In the genomic region with DNA sequence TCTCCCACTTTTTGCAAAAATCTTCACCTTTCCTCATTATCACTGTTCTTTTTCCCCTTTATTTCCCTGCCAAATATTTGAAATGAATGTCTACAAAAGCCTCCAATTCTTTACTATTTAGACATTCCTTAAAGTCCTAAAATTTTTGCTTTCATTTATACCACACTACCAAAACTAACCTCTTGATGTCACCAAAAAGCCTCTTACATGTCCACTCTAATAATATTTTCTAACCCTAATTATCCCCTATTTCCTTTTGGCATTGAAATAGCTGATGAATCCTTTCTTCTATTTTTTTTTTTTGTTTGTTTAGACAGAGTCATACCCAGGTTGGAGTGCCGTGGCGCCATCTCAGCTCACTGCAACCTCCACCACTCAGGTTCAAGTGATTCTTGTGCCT, we compare ENCODE assay signal across 12 cellular contexts. TPM values are rescaled to one million over a fixed set of nuclear protein-coding genes. Genes with fewer than 3 reads are reported as not detected.
A peak's percentile ranks its signal among the peaks of the same experiment; 100 is the strongest.
DNase-seq lines count a peak whose midpoint lies in the region; ATAC-seq, FAIRE-seq and TF ChIP-seq lines count a peak whose summit lies in the region.
"Had no signal": no experiment of that assay in that cellular context is flagged by ENCODE, and none has a peak within 500 bp of the region (broad histone marks: within the 10 kb centered on the region; RNA-seq: fewer than 3 reads in every experiment).

No MANE protein-coding gene starts in this region.

- H3K27me3 ChIP-seq in left ventricle myocardium inferior (ENCODE audit: low read depth) = no peaks in the 10 kb centered on the region
- H3K27me3 ChIP-seq in thyroid gland = no peaks in the 10 kb centered on the region
- H3K27me3 ChIP-seq in H7 (ENCODE audit: control insufficient read depth, insufficient read depth, low read length) = no peaks in the 10 kb centered on the region; the same call in 1 of the 2 replicates

- H3K9me3 ChIP-seq in left ventricle myocardium inferior (replicated peaks) (no peaks in the 10 kb centered on the region), thyroid gland (no peaks in the 10 kb centered on the region)

- no peak for ATAC-seq in left cardiac atrium
- ATAC-seq: stimulated activated naive CD8-positive, alpha-beta T cell treated with anti-CD3 and anti-CD28 coated beads, Interleukin-15, amount 100 ng/mL, for 72 hours had no signal

- H3K4me1 ChIP-seq in left ventricle myocardium inferior (no peaks in the 10 kb centered on the region), thyroid gland (no peaks in the 10 kb centered on the region)

- H3K27ac ChIP-seq in left ventricle myocardium inferior (replicated peaks) = no peak overlapping the region
- no peak overlapping the region for H3K27ac ChIP-seq in thyroid gland
- H3K27ac ChIP-seq: skin epidermis had no signal

- H3K36me3 ChIP-seq in left ventricle myocardium inferior (no peaks in the 10 kb centered on the region), thyroid gland (no peaks in the 10 kb centered on the region), H7 (replicated peaks; ENCODE audit: control insufficient read depth, insufficient read depth, low read length) (no peaks in the 10 kb centered on the region)

- intact Hi-C loops in left ventricle myocardium inferior (cut with micrococcal nuclease) (no loop called here), left cardiac atrium (cut with DNase I) (loop anchor here in 1 of 2 donors (10.0 kb wide), 1 partner anchor 279 kb away; no protein-coding TSS in a partner anchor), thyroid gland (cut with DNase I) (loop anchor here (10.0 kb wide), 1 partner anchor 279 kb away; no protein-coding TSS in a partner anchor)

- no peak overlapping the region for H3K4me3 ChIP-seq in left ventricle myocardium inferior
- H3K4me3 ChIP-seq in thyroid gland (replicated peaks in 1 of 3) = no peak overlapping the region
- no peak overlapping the region for H3K4me3 ChIP-seq in H7 (ENCODE audit: insufficient read depth, low read depth, low read length)
- H3K4me3 ChIP-seq: skin epidermis had no signal

- peak; percentile 29 for TF ChIP-seq CTCF in left ventricle myocardium inferior (IDR thresholded peaks at IDR 0.05; ENCODE audit: borderline replicate concordance)
- peak in 4 of 6 experiments; percentile 9 to 57 (median 33) for TF ChIP-seq CTCF in thyroid gland (IDR thresholded peaks at IDR 0.05)

- DNase-seq in left ventricle myocardium inferior (no peak), left cardiac atrium (no peak), NCI-H2029 treated with DMSO at 0.1 percent for 48 hours (lab: John Stamatoyannopoulos, UW) (peak; percentile 43), thyroid gland (peak in 1 of 2 donors; percentile 10), NCI-H345 treated with DMSO at 0.1 percent for 48 hours (lab: John Stamatoyannopoulos, UW; ENCODE audit: unreplicated experiment) (no peak), H7 (no peak)
- DNase-seq in stimulated activated naive CD4-positive, alpha-beta T cell (lab: John Stamatoyannopoulos, UW) = no peak
- DNase-seq: activated T-cell treated with anti-CD3 and anti-CD28 coated beads, Interleukin-2, amount 50 U/mL, for 48 hours; NCI-H1048; stimulated activated naive CD8-positive, alpha-beta T cell treated with anti-CD3 and anti-CD28 coated beads, Interleukin-15, amount 100 ng/mL, for 72 hours had no signal

- TF ChIP-seq POLR2A in thyroid gland (IDR thresholded peaks at IDR 0.05) = no peak

- peak; percentile 4 for FAIRE-seq in endometrium (lab: Jason Lieb, UNC)

- 36 to 37% methylated on average over 2 of the region's 2 CpGs for WGBS in thyroid gland, 2 donors

RNA-seq across cellular contexts. Expression of a gene that starts 32.3 kb away (rescaled TPM):
- 3.1 TPM for total RNA-seq in left ventricle myocardium inferior
- total RNA-seq in left cardiac atrium = 1 to 10 TPM; 1.1 to 1.3 TPM
- 1 to 10 TPM; 1.1 to 2.9 (median 1.8) TPM for total RNA-seq in thyroid gland
- 0.24 TPM in 1 of 2 replicates, not detected in the other for total RNA-seq in H7 (2014; rRNA removed; shearing (Covaris generic))

RNA-seq across cellular contexts. Expression of a gene that starts 38.5 kb away (rescaled TPM):
- total RNA-seq in left ventricle myocardium inferior (26.6 TPM), left cardiac atrium (10 to 100 TPM; 27.3 to 27.4 TPM), thyroid gland (10 to 100 TPM; 37.4 to 60.5 (median 44.7) TPM)
- total RNA-seq in H7 (2014; rRNA removed; shearing (Covaris generic)) = 5.9 and 7.2 TPM in 2 replicates

RNA-seq across cellular contexts. Expression of a gene that starts 50.4 kb away (rescaled TPM):
- total RNA-seq in left ventricle myocardium inferior (12.0 TPM), left cardiac atrium (10 to 100 TPM; 12.3 to 14.4 TPM), thyroid gland (10 to 100 TPM; 25.1 to 41.3 (median 28.6) TPM)
- total RNA-seq in H7 (2014; rRNA removed; shearing (Covaris generic)) = 0.48 and 1.0 TPM in 2 replicates
